Comparison of ENCODE assay signal across 8 cellular contexts in genomic region chr19:58439576-58440554, GRCh38.
DNase-seq lines count a peak whose midpoint lies in the region; ATAC-seq lines count a peak whose summit lies in the region.

TSS of gene ZNF132 (minus strand) at chr19:58440153. CDS start at chr19:58439821, 332 bp downstream.

- peaks cover 25% of the 10 kb centered on the region for H3K36me3 ChIP-seq in effector memory CD4-positive, alpha-beta T cell (ENCODE audit: control insufficient read depth, insufficient read depth, low read length)

- H3K4me1 ChIP-seq in effector memory CD4-positive, alpha-beta T cell (ENCODE audit: control insufficient read depth, insufficient read depth, low read length, poor library complexity, severe bottlenecking): peaks cover 12% of the 10 kb centered on the region

- DNase-seq in NCI-H2196 treated with DMSO at 0.1 percent for 48 hours (lab: John Stamatoyannopoulos, UW; ENCODE audit: unreplicated experiment) (peak; percentile 74), medulla oblongata (ENCODE audit: extremely low spot score) (peak; percentile 100), SW480 (ENCODE audit: low spot score) (no peak)
- peak; percentile 92 for DNase-seq in activated CD8-positive, alpha-beta memory T cell treated with anti-CD3 and anti-CD28 coated beads for 24 hours
- DNase-seq in effector memory CD4-positive, alpha-beta T cell: peak; percentile 91 to 94 (median 94)
- peak; percentile 82 to 92 (median 92) for DNase-seq in stimulated activated CD4-positive, alpha-beta T cell treated with anti-CD3 and anti-CD28 coated beads, TNF-alpha, amount 100 ng/mL, for 24 hours (ENCODE audit: low read depth in 3 of 3)

- H3K27ac ChIP-seq in effector memory CD4-positive, alpha-beta T cell (ENCODE audit: insufficient read depth, low read length, poor library complexity, severe bottlenecking): peak within 1 kb of the TSS; percentile 72

- peak; percentile 90 for ATAC-seq in GM18499 (IDR thresholded peaks at IDR 0.05; ENCODE audit: insufficient read depth, unreplicated experiment)
- ATAC-seq in HG02885 (IDR thresholded peaks at IDR 0.05; ENCODE audit: poor library complexity, unreplicated experiment): peak; percentile 95

- peak within 1 kb of the TSS; percentile 58 for H3K4me3 ChIP-seq in effector memory CD4-positive, alpha-beta T cell (ENCODE audit: insufficient read depth, low read depth, low read length, poor library complexity, severe bottlenecking)

- H3K9me3 ChIP-seq in effector memory CD4-positive, alpha-beta T cell (ENCODE audit: control insufficient read depth, low read length): peaks cover 4% of the 10 kb centered on the region

- no peaks in the 10 kb centered on the region for H3K27me3 ChIP-seq in effector memory CD4-positive, alpha-beta T cell (replicated peaks; ENCODE audit: control insufficient read depth, insufficient read depth, low read length, poor library complexity, severe bottlenecking)
